ENCODE assay signal across 8 cellular contexts in the genomic region with DNA sequence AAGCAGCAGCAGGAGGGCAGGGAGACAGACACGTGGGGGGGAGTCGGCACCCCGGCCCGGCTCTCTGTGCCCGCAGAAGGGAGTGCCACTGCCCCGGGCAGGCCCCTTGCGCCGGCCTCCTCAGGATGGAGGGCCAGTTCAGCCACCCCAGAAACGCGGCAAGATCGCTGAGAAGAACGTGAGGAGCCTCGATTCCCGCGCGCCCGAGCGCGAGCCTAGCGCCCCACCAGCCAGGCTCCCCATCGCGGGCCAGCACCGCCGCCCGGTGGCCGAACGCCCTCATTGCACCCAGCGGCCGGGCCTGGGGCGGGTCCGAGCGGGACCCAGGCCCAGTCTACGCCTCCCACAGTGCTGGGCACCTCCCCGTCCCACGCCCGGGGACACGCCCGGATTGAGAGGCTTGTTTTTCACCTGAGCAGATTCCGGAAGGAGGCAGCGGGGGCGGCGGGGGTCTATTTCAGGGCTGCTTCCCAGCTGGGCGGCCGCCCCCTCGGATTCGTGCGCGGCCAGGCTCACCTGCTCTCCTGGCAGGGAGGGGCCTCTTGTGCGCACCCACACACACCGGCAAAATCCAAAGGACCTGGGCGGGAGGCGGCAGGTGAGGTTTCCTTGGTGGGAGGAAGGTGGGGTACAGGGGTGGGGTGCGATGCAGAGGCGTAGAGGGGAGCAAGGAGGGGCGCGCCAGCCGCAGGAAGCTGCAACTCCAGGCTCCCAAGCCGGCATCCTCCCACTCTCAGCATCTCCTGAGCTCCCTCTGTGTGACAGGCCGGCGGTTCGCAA. TPM values are rescaled to one million over a fixed set of nuclear protein-coding genes. Genes with fewer than 3 reads are reported as not detected.
DNase-seq lines count a peak whose midpoint lies in the region; ATAC-seq and TF ChIP-seq lines count a peak whose summit lies in the region.

No MANE protein-coding gene starts in this region.

- H3K9me3 ChIP-seq in SJSA1 (replicated peaks), result peaks cover 3% of the 10 kb centered on the region

- 0 out of 2 replicates have a peak overlapping the region, but pooled peaks have one; percentile 14 for H3K4me3 ChIP-seq in SJSA1

- POLR2A ChIA-PET in HEK293T (lab: Yijun Ruan, JAX), result no interaction called here

- CTCF ChIA-PET in HEK293T (lab: Yijun Ruan, JAX), result interaction anchor here (0.7 to 5.8 kb wide), 12 partner anchors 9 to 432 kb away, joined by 3 to 31 read pairs (median 4); no protein-coding TSS in a partner anchor
- CTCF ChIA-PET in activated naive CD4-positive, alpha-beta T cell treated with anti-CD3 and anti-CD28 coated beads, Interleukin-2, amount 10 ng/mL, durations not matched to agents 7 days and 5 days (lab: Charles Lee), result interaction anchor here (0.9 to 5.6 kb wide), 12 partner anchors 9 to 412 kb away, joined by 3 to 59 read pairs (median 4); a partner anchor contains a TSS

- H3K4me1 Mint-ChIP-seq in activated naive CD4-positive, alpha-beta T cell treated with anti-CD3 and anti-CD28 coated beads, Interleukin-2, amount 10 ng/mL, durations not matched to agents 7 days and 5 days, result peaks cover 3% of the 10 kb centered on the region

- H3K36me3 Mint-ChIP-seq in activated naive CD4-positive, alpha-beta T cell treated with anti-CD3 and anti-CD28 coated beads, Interleukin-2, amount 10 ng/mL, durations not matched to agents 7 days and 5 days, result no peaks in the 10 kb centered on the region

- intact Hi-C loops in cardiac septum (cut with DNase I), result loop anchor here (1.0 to 5.0 kb wide), 3 partner anchors 100 to 568 kb away; no protein-coding TSS in a partner anchor

- no peaks in the 10 kb centered on the region for H3K36me3 ChIP-seq in SJSA1

- peak; percentile 65 for DNase-seq in CD1c-positive myeloid dendritic cell (ENCODE audit: extremely low spot score)
- DNase-seq in HEK293T (ENCODE audit: extremely low spot score), result peak; percentile 87
- DNase-seq in SJSA1 (ENCODE audit: low read depth in 1 of 2, low spot score in 2 of 2), result peak; percentile 49 to 64
- DNase-seq in activated naive CD4-positive, alpha-beta T cell treated with anti-CD3 and anti-CD28 coated beads, Interleukin-2, amount 10 ng/mL, durations not matched to agents 7 days and 5 days, result peak; percentile 73
- DNase-seq in cardiac septum (ENCODE audit: low spot score), result peak; percentile 69
- DNase-seq in retina, result peak; percentile 90
- DNase-seq in globus pallidus (ENCODE audit: low spot score), result no peak

- no peak for ATAC-seq in GM19023 (IDR thresholded peaks at IDR 0.05; ENCODE audit: unreplicated experiment)

- H3K27me3 ChIP-seq in SJSA1 (replicated peaks), result peaks cover 19% of the 10 kb centered on the region

- H3K4me1 ChIP-seq in SJSA1 (replicated peaks), result peaks cover 8% of the 10 kb centered on the region

- H3K27me3 Mint-ChIP-seq in activated naive CD4-positive, alpha-beta T cell treated with anti-CD3 and anti-CD28 coated beads, Interleukin-2, amount 10 ng/mL, durations not matched to agents 7 days and 5 days, result peaks cover 97% of the 10 kb centered on the region

- H3K4me3 Mint-ChIP-seq in activated naive CD4-positive, alpha-beta T cell treated with anti-CD3 and anti-CD28 coated beads, Interleukin-2, amount 10 ng/mL, durations not matched to agents 7 days and 5 days, result no peak overlapping the region

- H3K9me3 Mint-ChIP-seq in activated naive CD4-positive, alpha-beta T cell treated with anti-CD3 and anti-CD28 coated beads, Interleukin-2, amount 10 ng/mL, durations not matched to agents 7 days and 5 days, result peaks cover 4% of the 10 kb centered on the region

- no peak overlapping the region for H3K27ac Mint-ChIP-seq in activated naive CD4-positive, alpha-beta T cell treated with anti-CD3 and anti-CD28 coated beads, Interleukin-2, amount 10 ng/mL, durations not matched to agents 7 days and 5 days

- H3K27ac ChIP-seq in SJSA1, result no peak overlapping the region

TF ChIP-seq in HEK293T, 16 proteins besides CTCF, POLR2A, EP300 and RAD21:
- TF ChIP-seq L3MBTL2 (conservative IDR thresholded peaks at IDR 0.05) (peak; percentile 81), NFRKB (IDR thresholded peaks at IDR 0.05) (no peak), FOXA1 (IDR thresholded peaks at IDR 0.05) (no peak)
- TF ChIP-seq, protein P1, sequence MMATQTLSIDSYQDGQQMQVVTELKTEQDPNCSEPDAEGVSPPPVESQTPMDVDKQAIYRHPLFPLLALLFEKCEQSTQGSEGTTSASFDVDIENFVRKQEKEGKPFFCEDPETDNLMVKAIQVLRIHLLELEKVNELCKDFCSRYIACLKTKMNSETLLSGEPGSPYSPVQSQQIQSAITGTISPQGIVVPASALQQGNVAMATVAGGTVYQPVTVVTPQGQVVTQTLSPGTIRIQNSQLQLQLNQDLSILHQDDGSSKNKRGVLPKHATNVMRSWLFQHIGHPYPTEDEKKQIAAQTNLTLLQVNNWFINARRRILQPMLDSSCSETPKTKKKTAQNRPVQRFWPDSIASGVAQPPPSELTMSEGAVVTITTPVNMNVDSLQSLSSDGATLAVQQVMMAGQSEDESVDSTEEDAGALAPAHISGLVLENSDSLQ (IDR thresholded peaks at IDR 0.05), result no peak

RNA-seq across cellular contexts. Expression of a gene that starts 9.0 kb away (rescaled TPM):
- total RNA-seq in SJSA1 (2014; rRNA removed; shearing (Covaris generic)), result not detected in 2 replicates
- total RNA-seq in cardiac septum, result not detected
